ENCODE assay signal across 6 cellular contexts in genomic region chr17:15674640-15675039, GRCh38. TPM values are rescaled to one million over a fixed set of nuclear protein-coding genes. Genes with fewer than 3 reads are reported as not detected.
"Had no signal": no experiment of that assay in that cellular context is flagged by ENCODE, and none has a peak within 500 bp of the region (broad histone marks: within the 10 kb centered on the region; RNA-seq: fewer than 3 reads in every experiment).

No MANE protein-coding gene starts in this region.

RNA-seq across cellular contexts. Expression of gene TBC1D26, which starts 57.4 kb away (rescaled TPM):
- total RNA-seq: activated CD4-positive, alpha-beta memory T cell treated with anti-CD3 and anti-CD28 coated beads, Interleukin-2, amount 10 ng/mL, durations not matched to agents 7 days and 5 days; activated CD4-positive, alpha-beta T cell treated with anti-CD3 and anti-CD28 coated beads, Interleukin-2, amount 10 ng/mL, durations not matched to agents 24 days and 14 days; activated CD4-positive, alpha-beta T cell treated with anti-CD3 and anti-CD28 coated beads, Interleukin-2, amount 10 ng/mL, durations not matched to agents 7 days and 5 days; activated CD8-positive, alpha-beta memory T cell treated with anti-CD3 and anti-CD28 coated beads, Interleukin-2, amount 10 ng/mL, durations not matched to agents 7 days and 5 days; T-helper 17 cell; T-helper 2 cell treated with Interferon-gamma antibody and Interleukin-4, amounts not matched to agents 100 ng/mL and 5 ng/mL, for 36 hours had no signal
